14 cellular contexts compared by ENCODE assay signal in the genomic region with DNA sequence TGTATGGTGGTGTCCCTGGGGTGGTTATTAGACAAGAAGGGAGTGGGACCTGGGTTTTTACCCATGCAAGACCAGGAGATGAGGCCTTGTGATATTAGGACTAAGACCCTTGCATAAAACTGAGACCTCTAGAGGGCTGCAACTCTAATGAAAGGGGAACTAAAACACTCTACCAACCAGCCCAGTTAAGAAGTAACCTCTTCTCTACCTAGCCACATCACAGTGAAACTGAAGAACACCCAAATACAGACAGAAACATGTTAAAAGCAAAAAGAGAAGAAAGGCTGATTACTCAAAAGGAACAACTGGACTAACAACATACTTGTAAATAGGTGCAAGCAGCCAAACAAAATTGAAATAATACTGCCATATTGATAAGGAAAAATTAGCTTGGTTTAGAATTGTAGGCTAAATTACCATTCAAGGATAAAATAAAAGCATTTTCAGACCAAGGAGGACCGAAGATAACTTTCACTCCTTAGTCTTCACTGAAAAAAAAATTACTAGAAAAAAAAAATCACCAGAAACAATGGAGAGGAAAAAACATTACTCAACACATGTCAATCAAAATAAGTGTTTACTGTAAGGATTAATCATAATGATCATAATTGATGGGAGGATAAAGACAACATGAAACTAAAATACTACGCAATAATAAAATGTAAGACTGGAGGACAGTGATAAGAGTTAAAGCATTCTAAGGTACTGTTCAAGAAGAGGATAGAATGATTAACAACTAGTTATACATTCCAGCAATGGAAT. TPM values are rescaled to one million over a fixed set of nuclear protein-coding genes. Genes with fewer than 3 reads are reported as not detected.
DNase-seq lines count a peak whose midpoint lies in the region; ATAC-seq and TF ChIP-seq lines count a peak whose summit lies in the region.
"Had no signal": no experiment of that assay in that cellular context is flagged by ENCODE, and none has a peak within 500 bp of the region (broad histone marks: within the 10 kb centered on the region; RNA-seq: fewer than 3 reads in every experiment).

No MANE protein-coding gene starts in this region.

- peak; percentile 93 for ATAC-seq in GM21723 (IDR thresholded peaks at IDR 0.05; ENCODE audit: unreplicated experiment)
- peak; percentile 95 for ATAC-seq in HG03280 (IDR thresholded peaks at IDR 0.05; ENCODE audit: unreplicated experiment)
- peak; percentile 98 to 99 for ATAC-seq in stimulated activated naive B cell treated with anti-CD40 and anti-IgM and Interleukin-4, amounts not matched to agents 10 μg/mL and 1 μg/mL and 100 μg/mL, for 72 hours (replicated peaks)
- ATAC-seq: naive thymus-derived CD4-positive, alpha-beta T cell had no signal

- H3K27ac ChIP-seq in A673 (ENCODE audit: low read depth, low read length, poor library complexity, severe bottlenecking), result no peak overlapping the region
- H3K27ac ChIP-seq: Peyer's patch had no signal

- no peak overlapping the region for H3K4me3 ChIP-seq in A673 (ENCODE audit: low read depth, low read length, poor library complexity, severe bottlenecking)
- H3K4me3 ChIP-seq: Peyer's patch had no signal

- no peaks in the 10 kb centered on the region for H3K27me3 ChIP-seq in A673 (replicated peaks; ENCODE audit: insufficient read depth, low read depth, low read length, poor library complexity)
- H3K27me3 ChIP-seq: Peyer's patch had no signal

- H3K9me3 Mint-ChIP-seq in activated naive CD8-positive, alpha-beta T cell (ENCODE audit: low read depth), result no peaks in the 10 kb centered on the region
- H3K9me3 Mint-ChIP-seq in activated naive CD8-positive, alpha-beta T cell treated with anti-CD3 and anti-CD28 coated beads for 36 hours, result no peaks in the 10 kb centered on the region
- peaks cover 0 to 2% of the 10 kb centered on the region in 2 donors for H3K9me3 Mint-ChIP-seq in stimulated activated naive B cell treated with anti-CD40 and anti-IgM and Interleukin-4, amounts not matched to agents 10 μg/mL and 1 μg/mL and 100 μg/mL, for 72 hours
- H3K9me3 Mint-ChIP-seq: activated naive CD4-positive, alpha-beta T cell treated with anti-CD3 and anti-CD28 coated beads for 36 hours; naive thymus-derived CD4-positive, alpha-beta T cell; stimulated activated naive CD8-positive, alpha-beta T cell treated with anti-CD3 and anti-CD28 coated beads, Interleukin-15, Interleukin-2, amounts not matched to agents 100 ng/mL and 50 ng/mL, for 24 hours had no signal

- peak overlapping the region; percentile 23 for H3K27ac Mint-ChIP-seq in activated naive CD8-positive, alpha-beta T cell
- no peak overlapping the region for H3K27ac Mint-ChIP-seq in activated naive CD8-positive, alpha-beta T cell treated with anti-CD3 and anti-CD28 coated beads for 36 hours
- peak overlapping the region; percentile 9 for H3K27ac Mint-ChIP-seq in stimulated activated naive B cell treated with anti-CD40 and anti-IgM and Interleukin-4, amounts not matched to agents 10 μg/mL and 1 μg/mL and 100 μg/mL, for 72 hours
- H3K27ac Mint-ChIP-seq: activated naive CD4-positive, alpha-beta T cell treated with anti-CD3 and anti-CD28 coated beads for 36 hours; stimulated activated naive CD8-positive, alpha-beta T cell treated with anti-CD3 and anti-CD28 coated beads, Interleukin-15, Interleukin-2, amounts not matched to agents 100 ng/mL and 50 ng/mL, for 24 hours had no signal

- no peak for TF ChIP-seq CTCF in A673 (conservative IDR thresholded peaks at IDR 0.05; ENCODE audit: low read depth, low read length)

- CTCF ChIA-PET in A673 (lab: Charles Lee), result interaction anchor here (0.5 to 0.6 kb wide), 2 partner anchors 109 to 491 kb away, joined by 3 read pairs; no protein-coding TSS in a partner anchor

- no peaks in the 10 kb centered on the region for H3K4me1 ChIP-seq in A673 (ENCODE audit: insufficient read depth, low read length, poor library complexity, severe bottlenecking)
- H3K4me1 ChIP-seq: Peyer's patch had no signal

- peaks cover 73% of the 10 kb centered on the region for H3K36me3 ChIP-seq in A673 (ENCODE audit: insufficient read depth, low read length, poor library complexity, severe bottlenecking)

- H3K4me1 Mint-ChIP-seq in activated naive CD8-positive, alpha-beta T cell (ENCODE audit: low read depth), result peaks cover 11% of the 10 kb centered on the region
- H3K4me1 Mint-ChIP-seq in activated naive CD8-positive, alpha-beta T cell treated with anti-CD3 and anti-CD28 coated beads for 36 hours, result peaks cover 27% of the 10 kb centered on the region
- H3K4me1 Mint-ChIP-seq in stimulated activated naive B cell treated with anti-CD40 and anti-IgM and Interleukin-4, amounts not matched to agents 10 μg/mL and 1 μg/mL and 100 μg/mL, for 72 hours, result peaks cover 19 to 29% of the 10 kb centered on the region in 2 donors

- DNase-seq in activated naive CD8-positive, alpha-beta T cell treated with anti-CD3 and anti-CD28 coated beads for 36 hours, result no peak
- DNase-seq in stimulated activated naive B cell treated with anti-CD40 and anti-IgM and Interleukin-4, amounts not matched to agents 10 μg/mL and 1 μg/mL and 100 μg/mL, for 72 hours, result no peak
- DNase-seq in dermis blood vessel endothelial cell (no peak), A673 (ENCODE audit: low spot score) (no peak)
- DNase-seq in stimulated activated CD4-positive, alpha-beta T cell treated with anti-CD3 and anti-CD28 coated beads, Interleukin-2, amount 100 ng/mL, for 24 hours, result no peak
- DNase-seq: ACHN; activated naive CD4-positive, alpha-beta T cell treated with anti-CD3 and anti-CD28 coated beads for 36 hours; naive thymus-derived CD4-positive, alpha-beta T cell; NCI-H1417; Peyer's patch had no signal

- no peaks in the 10 kb centered on the region for H3K27me3 Mint-ChIP-seq in activated naive CD8-positive, alpha-beta T cell
- H3K27me3 Mint-ChIP-seq in activated naive CD8-positive, alpha-beta T cell treated with anti-CD3 and anti-CD28 coated beads for 36 hours, result no peaks in the 10 kb centered on the region
- H3K27me3 Mint-ChIP-seq in stimulated activated naive B cell treated with anti-CD40 and anti-IgM and Interleukin-4, amounts not matched to agents 10 μg/mL and 1 μg/mL and 100 μg/mL, for 72 hours, result no peaks in the 10 kb centered on the region
- H3K27me3 Mint-ChIP-seq: naive thymus-derived CD4-positive, alpha-beta T cell; stimulated activated naive CD8-positive, alpha-beta T cell treated with anti-CD3 and anti-CD28 coated beads, Interleukin-15, Interleukin-2, amounts not matched to agents 100 ng/mL and 50 ng/mL, for 24 hours had no signal

- no peak overlapping the region for H3K4me3 Mint-ChIP-seq in activated naive CD8-positive, alpha-beta T cell
- no peak overlapping the region for H3K4me3 Mint-ChIP-seq in activated naive CD8-positive, alpha-beta T cell treated with anti-CD3 and anti-CD28 coated beads for 36 hours
- peak overlapping the region in 1 of 2 donors; percentile 17 for H3K4me3 Mint-ChIP-seq in stimulated activated naive B cell treated with anti-CD40 and anti-IgM and Interleukin-4, amounts not matched to agents 10 μg/mL and 1 μg/mL and 100 μg/mL, for 72 hours
- H3K4me3 Mint-ChIP-seq: activated naive CD4-positive, alpha-beta T cell treated with anti-CD3 and anti-CD28 coated beads for 36 hours; naive thymus-derived CD4-positive, alpha-beta T cell; stimulated activated naive CD8-positive, alpha-beta T cell treated with anti-CD3 and anti-CD28 coated beads, Interleukin-15, Interleukin-2, amounts not matched to agents 100 ng/mL and 50 ng/mL, for 24 hours had no signal

- BruUV-seq in A673 (replicated peaks; lab: Mats Ljungman, UMichigan), result no TSS peak

- intact Hi-C loops in A673 (cut with micrococcal nuclease; ENCODE audit: unreplicated experiment), result no loop called here

- H3K36me3 Mint-ChIP-seq in activated naive CD8-positive, alpha-beta T cell, result peaks cover 25% of the 10 kb centered on the region
- peaks cover 69% of the 10 kb centered on the region for H3K36me3 Mint-ChIP-seq in activated naive CD8-positive, alpha-beta T cell treated with anti-CD3 and anti-CD28 coated beads for 36 hours
- peaks cover 56 to 72% of the 10 kb centered on the region in 2 donors for H3K36me3 Mint-ChIP-seq in stimulated activated naive B cell treated with anti-CD40 and anti-IgM and Interleukin-4, amounts not matched to agents 10 μg/mL and 1 μg/mL and 100 μg/mL, for 72 hours

- peaks cover 3% of the 10 kb centered on the region for H3K9me3 ChIP-seq in A673 (ENCODE audit: low read depth, low read length, poor library complexity, severe bottlenecking)
- H3K9me3 ChIP-seq: Peyer's patch had no signal

- POLR2A ChIA-PET in A673 (lab: Charles Lee; ENCODE audit: low non-redundant PET), result no interaction called here

RNA-seq across cellular contexts. Expression of gene ERLIN1, which starts 27.6 kb away (rescaled TPM):
- 10 to 100 TPM; 19.6 to 21.4 TPM for total RNA-seq in activated naive CD8-positive, alpha-beta T cell treated with anti-CD3 and anti-CD28 coated beads for 36 hours
- total RNA-seq in dermis blood vessel endothelial cell, result 32.8 and 62.6 TPM in 2 replicates
- 54.1 and 54.9 TPM in 2 replicates for total RNA-seq in A673 (2021)
